8 cellular contexts compared by ENCODE assay signal in genomic region chr5:132065351-132065937, GRCh38. TPM values are rescaled to one million over a fixed set of nuclear protein-coding genes. Genes with fewer than 3 reads are reported as not detected.
A peak's percentile ranks its signal among the peaks of the same experiment; 100 is the strongest.
DNase-seq lines count a peak whose midpoint lies in the region; ATAC-seq and TF ChIP-seq lines count a peak whose summit lies in the region.

No MANE protein-coding gene starts in this region.

- no peaks in the 10 kb centered on the region for H3K36me3 Mint-ChIP-seq in activated T-cell treated with anti-CD3 and anti-CD28 coated beads, Interleukin-2, amount 50 U/mL, for 4 hours (ENCODE audit: insufficient read depth)
- no peaks in the 10 kb centered on the region for H3K36me3 Mint-ChIP-seq in progenitor cell of endocrine pancreas (ENCODE audit: insufficient read depth)

- no peaks in the 10 kb centered on the region for H3K36me3 ChIP-seq in NT2/D1 (ENCODE audit: insufficient read depth, insufficient read length, low read length)

- no peaks in the 10 kb centered on the region for H3K27me3 Mint-ChIP-seq in activated T-cell treated with anti-CD3 and anti-CD28 coated beads, Interleukin-2, amount 50 U/mL, for 4 hours (ENCODE audit: low read depth)
- H3K27me3 Mint-ChIP-seq in progenitor cell of endocrine pancreas: no peaks in the 10 kb centered on the region

- H3K4me1 Mint-ChIP-seq in activated T-cell treated with anti-CD3 and anti-CD28 coated beads, Interleukin-2, amount 50 U/mL, for 4 hours (ENCODE audit: low read depth): peaks cover 16% of the 10 kb centered on the region
- H3K4me1 Mint-ChIP-seq in progenitor cell of endocrine pancreas (ENCODE audit: low read depth): no peaks in the 10 kb centered on the region

- no peak overlapping the region for H3K9ac ChIP-seq in NT2/D1 (ENCODE audit: insufficient read length, low read depth)

- H3K9me3 ChIP-seq in NT2/D1 (ENCODE audit: insufficient read depth, low read length): no peaks in the 10 kb centered on the region

- peak overlapping the region; percentile 71 for H3K27ac Mint-ChIP-seq in progenitor cell of endocrine pancreas

- DNase-seq in GDM1 (lab: John Stamatoyannopoulos, UW): peak; percentile 21
- DNase-seq in NT2/D1 (ENCODE audit: low read depth, low spot score): peak; percentile 28
- DNase-seq in activated T-cell treated with anti-CD3 and anti-CD28 coated beads, Interleukin-2, amount 50 U/mL, for 4 hours: peak; percentile 43
- peak; percentile 60 to 84 for DNase-seq in foreskin fibroblast
- peak; percentile 39 for DNase-seq in progenitor cell of endocrine pancreas (ENCODE audit: low spot score, unreplicated experiment)

- peak; percentile 70 for TF ChIP-seq CTCF in foreskin fibroblast (IDR thresholded peaks at IDR 0.05; ENCODE audit: low read depth, low read length)
- peak; percentile 65 for TF ChIP-seq CTCF in progenitor cell of endocrine pancreas (IDR thresholded peaks at IDR 0.05; ENCODE audit: unreplicated experiment)

- H3K4me3 ChIP-seq in NT2/D1 (ENCODE audit: insufficient read length, low read depth) (no peak overlapping the region), foreskin fibroblast (ENCODE audit: low read depth in 1 of 2, low read length in 2 of 2) (no peak overlapping the region)

- H3K9me3 Mint-ChIP-seq in activated T-cell treated with anti-CD3 and anti-CD28 coated beads, Interleukin-2, amount 50 U/mL, for 4 hours: no peaks in the 10 kb centered on the region
- H3K9me3 Mint-ChIP-seq in progenitor cell of endocrine pancreas (ENCODE audit: low read depth): no peaks in the 10 kb centered on the region

- H3K4me1 ChIP-seq in NT2/D1 (ENCODE audit: insufficient read depth, insufficient read length): peaks cover 6% of the 10 kb centered on the region

- H3K4me3 Mint-ChIP-seq in activated T-cell treated with anti-CD3 and anti-CD28 coated beads, Interleukin-2, amount 50 U/mL, for 4 hours: no peak overlapping the region
- H3K4me3 Mint-ChIP-seq in progenitor cell of endocrine pancreas (ENCODE audit: low read depth): no peak overlapping the region

- ATAC-seq in HG03175 (IDR thresholded peaks at IDR 0.05; ENCODE audit: unreplicated experiment) (peak; percentile 37), GM18909 (IDR thresholded peaks at IDR 0.05; ENCODE audit: poor library complexity, unreplicated experiment) (no peak), GM21367 (IDR thresholded peaks at IDR 0.05; ENCODE audit: unreplicated experiment) (no peak)
- peak; percentile 44 to 56 for ATAC-seq in activated T-cell treated with anti-CD3 and anti-CD28 coated beads, Interleukin-2, amount 50 U/mL, for 4 hours

- H3K27me3 ChIP-seq in NT2/D1 (ENCODE audit: insufficient read depth, insufficient read length): no peaks in the 10 kb centered on the region

RNA-seq across cellular contexts. Expression of gene IL3, which starts 5.0 kb away (rescaled TPM):
- total RNA-seq in activated T-cell treated with anti-CD3 and anti-CD28 coated beads, Interleukin-2, amount 50 U/mL, for 4 hours: 100 to 1,000 TPM in 2 of 3 donors, 10 to 100 TPM in 1; 94.6 to 152 (median 138) TPM
- total RNA-seq in progenitor cell of endocrine pancreas: not detected in 2 replicates

RNA-seq across cellular contexts. Expression of gene CSF2, which starts 8.1 kb away (rescaled TPM):
- total RNA-seq in activated T-cell treated with anti-CD3 and anti-CD28 coated beads, Interleukin-2, amount 50 U/mL, for 4 hours: 100 to 1,000 TPM; 130 to 283 (median 277) TPM
- total RNA-seq in progenitor cell of endocrine pancreas: not detected in 2 replicates

RNA-seq across cellular contexts. Expression of gene ACSL6, which starts 54.0 kb away (rescaled TPM):
- total RNA-seq in activated T-cell treated with anti-CD3 and anti-CD28 coated beads, Interleukin-2, amount 50 U/mL, for 4 hours: 10 to 100 TPM; 25.0 to 38.0 (median 27.1) TPM
- 0.19 and 0.36 TPM in 2 replicates for total RNA-seq in progenitor cell of endocrine pancreas

Comparison
In these comparisons a context has a peak if more than half of its experiments do, and no peak if none do; other contexts are left out.
1. DNase-seq: peak in every context shown above with its lines; median percentile 72 in foreskin fibroblast; 43 in activated T-cell treated with anti-CD3 and anti-CD28 coated beads, Interleukin-2, amount 50 U/mL, for 4 hours; 39 in progenitor cell of endocrine pancreas; 28 in NT2/D1; 21 in GDM1.
2. ATAC-seq: peak in HG03175 (single experiment) and activated T-cell treated with anti-CD3 and anti-CD28 coated beads, Interleukin-2, amount 50 U/mL, for 4 hours (2 of 2); none in GM18909 (single experiment) and GM21367 (single experiment).
3. RNA of gene IL3, which starts 5.0 kb away (total RNA-seq): 94.6 to 152 TPM in activated T-cell treated with anti-CD3 and anti-CD28 coated beads, Interleukin-2, amount 50 U/mL, for 4 hours; not detected in progenitor cell of endocrine pancreas; every median in the first group is over 10 times any median in the second.
4. RNA of gene CSF2, which starts 8.1 kb away (total RNA-seq): 130 to 283 TPM in activated T-cell treated with anti-CD3 and anti-CD28 coated beads, Interleukin-2, amount 50 U/mL, for 4 hours; not detected in progenitor cell of endocrine pancreas; every median in the first group is over 100 times any median in the second.
5. RNA of gene ACSL6, which starts 54.0 kb away (total RNA-seq): 25.0 to 38.0 TPM in activated T-cell treated with anti-CD3 and anti-CD28 coated beads, Interleukin-2, amount 50 U/mL, for 4 hours; 0.19 to 0.36 TPM in progenitor cell of endocrine pancreas; every median in the first group is over 10 times any median in the second.